In genomic region chr5:127785098-127785927, GRCh38 we compare ENCODE assay signal across 8 cellular contexts.
DNase-seq lines count a peak whose midpoint lies in the region; ATAC-seq and TF ChIP-seq lines count a peak whose summit lies in the region.

No MANE protein-coding gene starts in this region.

- DNase-seq in Right ventricle myocardium superior (no peak), cardiac septum (ENCODE audit: low spot score) (no peak), astrocyte of the cerebellum (ENCODE audit: low read depth) (peak; percentile 91), KG1 (lab: John Stamatoyannopoulos, UW) (no peak), NCI-H1694 treated with DMSO at 0.1 percent for 48 hours (lab: John Stamatoyannopoulos, UW) (no peak)
- DNase-seq in stimulated activated effector memory CD8-positive, alpha-beta T cell treated with anti-CD3 and anti-CD28 coated beads, Interleukin-12 subunit alpha, Interleukin-12 subunit beta, amount 100 ng/mL, for 72 hours (ENCODE audit: low spot score in 2 of 2) = peak; percentile 15 to 70

- intact Hi-C loops in Right ventricle myocardium superior (cut with DNase I) (no loop called here), cardiac septum (cut with DNase I) (no loop called here)

- peaks cover 13% of the 10 kb centered on the region for H3K9me3 Mint-ChIP-seq in stimulated activated effector memory CD8-positive, alpha-beta T cell treated with anti-CD3 and anti-CD28 coated beads, Interleukin-12 subunit alpha, Interleukin-12 subunit beta, amount 100 ng/mL, for 72 hours

- H3K36me3 Mint-ChIP-seq in stimulated activated effector memory CD8-positive, alpha-beta T cell treated with anti-CD3 and anti-CD28 coated beads, Interleukin-12 subunit alpha, Interleukin-12 subunit beta, amount 100 ng/mL, for 72 hours = no peaks in the 10 kb centered on the region

- ATAC-seq in Right ventricle myocardium superior (ENCODE audit: poor library complexity) (peak; percentile 82), HG03342 (IDR thresholded peaks at IDR 0.05; ENCODE audit: unreplicated experiment) (peak; percentile 79), GM21528 (IDR thresholded peaks at IDR 0.05; ENCODE audit: low FRiP score, unreplicated experiment) (no peak)
- ATAC-seq in stimulated activated effector memory CD8-positive, alpha-beta T cell treated with anti-CD3 and anti-CD28 coated beads, Interleukin-12 subunit alpha, Interleukin-12 subunit beta, amount 100 ng/mL, for 72 hours = peak; percentile 96

- peak overlapping the region; percentile 89 for H3K27ac Mint-ChIP-seq in stimulated activated effector memory CD8-positive, alpha-beta T cell treated with anti-CD3 and anti-CD28 coated beads, Interleukin-12 subunit alpha, Interleukin-12 subunit beta, amount 100 ng/mL, for 72 hours

- peaks cover 39% of the 10 kb centered on the region for H3K4me1 Mint-ChIP-seq in stimulated activated effector memory CD8-positive, alpha-beta T cell treated with anti-CD3 and anti-CD28 coated beads, Interleukin-12 subunit alpha, Interleukin-12 subunit beta, amount 100 ng/mL, for 72 hours

- in situ Hi-C loops in astrocyte of the cerebellum (cut with HindIII; ENCODE audit: low sequenced_read_pairs) = no loop called here

- no peak overlapping the region for H3K4me3 ChIP-seq in astrocyte of the cerebellum (ENCODE audit: low read depth, low read length)

- H3K4me3 Mint-ChIP-seq in stimulated activated effector memory CD8-positive, alpha-beta T cell treated with anti-CD3 and anti-CD28 coated beads, Interleukin-12 subunit alpha, Interleukin-12 subunit beta, amount 100 ng/mL, for 72 hours = peak overlapping the region; percentile 44

- TF ChIP-seq CTCF in astrocyte of the cerebellum (IDR thresholded peaks at IDR 0.05; ENCODE audit: low read depth, low read length, missing control alignments) = no peak

Comparison
In these comparisons a context has a peak if more than half of its experiments do, and no peak if none do; other contexts are left out.
1. DNase-seq: peak in astrocyte of the cerebellum (single experiment) and stimulated activated effector memory CD8-positive, alpha-beta T cell treated with anti-CD3 and anti-CD28 coated beads, Interleukin-12 subunit alpha, Interleukin-12 subunit beta, amount 100 ng/mL, for 72 hours (2 of 2); none in Right ventricle myocardium superior (single experiment), cardiac septum (single experiment), KG1 (single experiment) and NCI-H1694 treated with DMSO at 0.1 percent for 48 hours (single experiment).